8 cellular contexts compared by ENCODE assay signal in genomic region chr13:100721885-100722512, GRCh38. TPM values are rescaled to one million over a fixed set of nuclear protein-coding genes. Genes with fewer than 3 reads are reported as not detected.
DNase-seq lines count a peak whose midpoint lies in the region; ATAC-seq and TF ChIP-seq lines count a peak whose summit lies in the region.

No MANE protein-coding gene starts in this region.

- no peaks in the 10 kb centered on the region for H3K4me1 Mint-ChIP-seq in CD4-positive, alpha-beta T cell (ENCODE audit: low read depth)

- no peak for TF ChIP-seq POLR2A in sigmoid colon (IDR thresholded peaks at IDR 0.05)
- no peak for TF ChIP-seq POLR2A in ovary (IDR thresholded peaks at IDR 0.05)

- in situ Hi-C loops in Panc1 (cut with HindIII; ENCODE audit: low pct_unique_long_range_greater_than_20kb, low sequenced_read_pairs), result no loop called here

- peaks cover 6% of the 10 kb centered on the region for H3K9me3 ChIP-seq in CD4-positive, alpha-beta T cell (ENCODE audit: control insufficient read depth, low read length)
- H3K9me3 ChIP-seq in Panc1 (ENCODE audit: control insufficient read depth, insufficient read depth, low read depth, low read length) (no peaks in the 10 kb centered on the region), sigmoid colon (no peaks in the 10 kb centered on the region), ovary (no peaks in the 10 kb centered on the region)

- peak; percentile 74 for TF ChIP-seq CTCF in CD4-positive, alpha-beta T cell (IDR thresholded peaks at IDR 0.05)
- TF ChIP-seq CTCF in Panc1 (IDR thresholded peaks at IDR 0.05) (peak; percentile 73), sigmoid colon (IDR thresholded peaks at IDR 0.05) (peak in 3 of 4 experiments; percentile 17 to 62 (median 60)), ovary (IDR thresholded peaks at IDR 0.05) (no peak)

- no TSS peak for BruUV-seq in Panc1 (replicated peaks; lab: Mats Ljungman, UMichigan)

- H3K36me3 Mint-ChIP-seq in CD4-positive, alpha-beta T cell (ENCODE audit: low read depth), result no peaks in the 10 kb centered on the region

- 12 to 22% methylated on average over 6 of the region's 6 CpGs for WGBS in sigmoid colon, 2 donors
- WGBS in ovary, 3 donors, result 17 to 19% (median 19%) methylated on average over 6 of the region's 6 CpGs

- ATAC-seq in CD4-positive, alpha-beta T cell (ENCODE audit: poor library complexity), result peak; percentile 48
- peak; percentile 84 for ATAC-seq in GM19043 (IDR thresholded peaks at IDR 0.05; ENCODE audit: low read depth, unreplicated experiment)
- ATAC-seq in Panc1, result peak; percentile 75; the same call in 1 of the 2 replicates

- CTCF ChIA-PET in CD4-positive, alpha-beta T cell (lab: Charles Lee), result interaction anchor here (1.3 kb wide), 1 partner anchor 12 kb away, joined by 5 read pairs; no protein-coding TSS in a partner anchor
- CTCF ChIA-PET in Panc1 (lab: Charles Lee), result interaction anchor here (0.7 kb wide), 1 partner anchor 1345 kb away, joined by 8 read pairs; no protein-coding TSS in a partner anchor

- peaks cover 30% of the 10 kb centered on the region for H3K27me3 Mint-ChIP-seq in CD4-positive, alpha-beta T cell

- no peak overlapping the region for H3K27ac ChIP-seq in CD4-positive, alpha-beta T cell (ENCODE audit: low read depth, low read length)
- H3K27ac ChIP-seq in Panc1 (ENCODE audit: low read length), result no peak overlapping the region
- no peak overlapping the region for H3K27ac ChIP-seq in sigmoid colon
- H3K27ac ChIP-seq in ovary, result no peak overlapping the region

- TF ChIP-seq EP300 in sigmoid colon (IDR thresholded peaks at IDR 0.05), result no peak
- TF ChIP-seq EP300 in ovary (IDR thresholded peaks at IDR 0.05), result no peak

- no peaks in the 10 kb centered on the region for H3K4me1 ChIP-seq in Panc1 (ENCODE audit: control insufficient read depth, insufficient read depth, low read length)
- H3K4me1 ChIP-seq in sigmoid colon, result no peaks in the 10 kb centered on the region
- no peaks in the 10 kb centered on the region for H3K4me1 ChIP-seq in ovary (ENCODE audit: insufficient read depth)

- H3K36me3 ChIP-seq in Panc1 (ENCODE audit: control insufficient read depth, insufficient read depth, low read length) (no peaks in the 10 kb centered on the region), sigmoid colon (no peaks in the 10 kb centered on the region), ovary (no peaks in the 10 kb centered on the region)

- H3K4me3 ChIP-seq in Panc1 (ENCODE audit: low read depth in 2 of 2, low read length in 2 of 2) (no peak overlapping the region), sigmoid colon (no peak overlapping the region), ovary (no peak overlapping the region)

- no peak overlapping the region for H3K27ac Mint-ChIP-seq in CD4-positive, alpha-beta T cell

- POLR2A ChIA-PET in CD4-positive, alpha-beta T cell (lab: Charles Lee), result no interaction called here
- POLR2A ChIA-PET in Panc1 (lab: Charles Lee), result no interaction called here

- H3K9me3 Mint-ChIP-seq in CD4-positive, alpha-beta T cell, result peaks cover 3% of the 10 kb centered on the region

- H3K4me3 Mint-ChIP-seq in CD4-positive, alpha-beta T cell, result no peak overlapping the region

- peak; percentile 3 to 46 (median 28) for DNase-seq in CD4-positive, alpha-beta T cell
- DNase-seq in HK-2 (ENCODE audit: unreplicated experiment) (peak; percentile 40), Panc1 (ENCODE audit: low read depth, low spot score) (peak; percentile 33), glomerular visceral epithelial cell (ENCODE audit: extremely low spot score) (peak; percentile 63), sigmoid colon (no peak), ovary (no peak)
- DNase-seq in activated T-helper 9 cell treated with anti-CD3 and anti-CD28 coated beads, Interleukin-2, amount 50 U/mL, for 16 hours (ENCODE audit: low read depth), result peak; percentile 13

- H3K27me3 ChIP-seq in CD4-positive, alpha-beta T cell (ENCODE audit: control insufficient read depth, insufficient read depth, low read length), result no peaks in the 10 kb centered on the region
- H3K27me3 ChIP-seq in Panc1 (ENCODE audit: control insufficient read depth, insufficient read depth, low read length), result no peaks in the 10 kb centered on the region
- H3K27me3 ChIP-seq in sigmoid colon, result no peaks in the 10 kb centered on the region
- no peaks in the 10 kb centered on the region for H3K27me3 ChIP-seq in ovary

- intact Hi-C loops in CD4-positive, alpha-beta T cell (cut with DNase I, micrococcal nuclease), result no loop called here
- intact Hi-C loops in Panc1 (cut with micrococcal nuclease; ENCODE audit: unreplicated experiment) (loop anchor here (5.0 kb wide), 1 partner anchor 380 kb away; no protein-coding TSS in a partner anchor), sigmoid colon (cut with DNase I) (loop anchor here (5.0 kb wide), 1 partner anchor 405 kb away; no protein-coding TSS in a partner anchor), ovary (cut with DNase I) (no loop called here)

RNA-seq across cellular contexts. Expression of gene TMTC4, which starts 47.4 kb away (rescaled TPM):
- 1 to 10 TPM; 8.0 to 9.3 TPM for total RNA-seq in CD4-positive, alpha-beta T cell
- total RNA-seq in Panc1 (2021; ENCODE audit: unreplicated experiment) (14.6 TPM), sigmoid colon (10 to 100 TPM in 2 of 4 donors, 1 to 10 TPM in 2; 8.6 to 16.9 (median 9.9) TPM), ovary (10 to 100 TPM in 6 of 7 donors, 1 to 10 TPM in 1; 8.7 to 22.4 (median 14.7) TPM)
- polyA plus RNA-seq in Panc1 (2012; ENCODE audit: insufficient read length), result 10.0 TPM
- polyA plus RNA-seq in sigmoid colon (1 to 10 TPM; 3.6 to 6.8 (median 3.7) TPM), ovary (1 to 10 TPM; 5.9 to 9.9 TPM)

Comparison
In these comparisons a context has a peak if more than half of its experiments do, and no peak if none do; other contexts are left out.
1. DNase-seq: peak in CD4-positive, alpha-beta T cell (10 of 10), HK-2 (single experiment), Panc1 (single experiment), activated T-helper 9 cell treated with anti-CD3 and anti-CD28 coated beads, Interleukin-2, amount 50 U/mL, for 16 hours (single experiment) and glomerular visceral epithelial cell (single experiment); none in sigmoid colon (single experiment) and ovary (0 of 5).
2. CTCF ChIP-seq: peak in CD4-positive, alpha-beta T cell (single experiment), Panc1 (single experiment) and sigmoid colon (3 of 4); none in ovary (0 of 3).
3. intact Hi-C loops: an anchor here in Panc1 (5.0 kb wide) and sigmoid colon (5.0 kb wide); none called in CD4-positive, alpha-beta T cell and ovary.
4. Peak in every context shown above with its lines, with median percentiles within 50 percentile points of each other: ATAC-seq.